Comparison of ENCODE assay signal across 1 cellular context in genomic region chr22:21451545-21452520, GRCh38.
TF ChIP-seq lines count a peak whose summit lies in the region.

No MANE protein-coding gene starts in this region.

TF ChIP-seq in K562, 482 proteins besides CTCF, POLR2A, EP300 and RAD21 (continues in another document):
- TF ChIP-seq ZNF124 (CRISPR knock-in tag; IDR thresholded peaks at IDR 0.05) (no peak), CREB1 (IDR thresholded peaks at IDR 0.05) (peak; percentile 43), CREB1 (CRISPR knock-in tag; IDR thresholded peaks at IDR 0.05) (no peak), ZNF449 (CRISPR knock-in tag; IDR thresholded peaks at IDR 0.05) (no peak), KDM5B (IDR thresholded peaks at IDR 0.05; ENCODE audit: insufficient replicate concordance, low read depth, low read length) (no peak), ELF2 (CRISPR knock-in tag; IDR thresholded peaks at IDR 0.05) (no peak), GMEB1 (CRISPR knock-in tag; IDR thresholded peaks at IDR 0.05) (no peak), SIRT6 (IDR thresholded peaks at IDR 0.05; ENCODE audit: low read depth, low read length) (peak; percentile 69), OTX1 (CRISPR knock-in tag; IDR thresholded peaks at IDR 0.05) (0 out of 2 replicates have a peak, but pooled peaks have one; percentile 8), BRD4 (IDR thresholded peaks at IDR 0.05) (no peak), ZNF274 (IDR thresholded peaks at IDR 0.05; ENCODE audit: borderline replicate concordance, low read depth, low read length) (no peak), E4F1 (CRISPR knock-in tag; IDR thresholded peaks at IDR 0.05; ENCODE audit: borderline replicate concordance) (no peak), SETDB1 (IDR thresholded peaks at IDR 0.05; ENCODE audit: low read length) (peak; percentile 86), ZFX (CRISPR knock-in tag; IDR thresholded peaks at IDR 0.05) (no peak), THRAP3 (IDR thresholded peaks at IDR 0.05; ENCODE audit: borderline replicate concordance) (peak; percentile 91; the same call in 1 of the 2 replicates), KLF16 (IDR thresholded peaks at IDR 0.05) (no peak), SRF (CRISPR knock-in tag; IDR thresholded peaks at IDR 0.05) (no peak), MXI1 (IDR thresholded peaks at IDR 0.05; ENCODE audit: low read depth, low read length) (no peak), NONO (IDR thresholded peaks at IDR 0.05; ENCODE audit: low read depth in 2 of 2, low read length in 1 of 2) (peak in 1 of 2 experiments; percentile 47; a peak in 1 of 4 replicates), MAFF (IDR thresholded peaks at IDR 0.05; ENCODE audit: low read length) (no peak), FOXP1 (CRISPR knock-in tag; IDR thresholded peaks at IDR 0.05) (no peak), XRCC5 (IDR thresholded peaks at IDR 0.05; ENCODE audit: low read depth, low read length) (no peak), ESRRB (CRISPR knock-in tag; IDR thresholded peaks at IDR 0.05; ENCODE audit: borderline replicate concordance) (no peak), REST (CRISPR knock-in tag; IDR thresholded peaks at IDR 0.05; ENCODE audit: low read depth) (peak; percentile 48; the same call in 1 of the 2 replicates), ZNF431 (CRISPR knock-in tag; IDR thresholded peaks at IDR 0.05) (no peak), MYBL2 (IDR thresholded peaks at IDR 0.05; ENCODE audit: low read depth) (no peak), MYBL2 (CRISPR knock-in tag; IDR thresholded peaks at IDR 0.05; ENCODE audit: borderline replicate concordance) (no peak), KLF1 (tag; IDR thresholded peaks at IDR 0.05) (no peak), ZNF586 (CRISPR knock-in tag; conservative IDR thresholded peaks at IDR 0.05) (no peak), SREBF2 (CRISPR knock-in tag; IDR thresholded peaks at IDR 0.05) (no peak), POLR2H (tag; IDR thresholded peaks at IDR 0.05; ENCODE audit: low read depth) (no peak), RBM25 (IDR thresholded peaks at IDR 0.05; ENCODE audit: low read depth, low read length, severe bottlenecking) (no peak), TFAM (CRISPR knock-in tag; conservative IDR thresholded peaks at IDR 0.05) (no peak), ATF4 (CRISPR knock-in tag; IDR thresholded peaks at IDR 0.05) (no peak), ZNF23 (CRISPR knock-in tag; IDR thresholded peaks at IDR 0.05) (no peak), ZNF512 (tag; IDR thresholded peaks at IDR 0.05) (no peak), CEBPB (tag; IDR thresholded peaks at IDR 0.05) (no peak), DMBX1 (CRISPR knock-in tag; IDR thresholded peaks at IDR 0.05; ENCODE audit: borderline replicate concordance) (no peak), ZNF280A (IDR thresholded peaks at IDR 0.05; ENCODE audit: low read depth, partially characterized antibody) (no peak), PRPF4 (IDR thresholded peaks at IDR 0.05; ENCODE audit: insufficient read depth, low read depth, low read length, poor library complexity, severe bottlenecking) (no peak), ZNF217 (CRISPR knock-in tag; IDR thresholded peaks at IDR 0.05) (no peak), ETV6 (IDR thresholded peaks at IDR 0.05; ENCODE audit: borderline replicate concordance in 1 of 2, low read depth in 2 of 2, low read length in 1 of 2) (no peak), ETV6 (CRISPR knock-in tag; IDR thresholded peaks at IDR 0.05; ENCODE audit: borderline replicate concordance) (no peak), BACH1 (tag; IDR thresholded peaks at IDR 0.05) (no peak), ZNF583 (CRISPR knock-in tag; IDR thresholded peaks at IDR 0.05) (no peak), KDM2B (CRISPR knock-in tag; IDR thresholded peaks at IDR 0.05) (0 out of 2 replicates have a peak, but pooled peaks have one; percentile 52), TEAD1 (CRISPR knock-in tag; IDR thresholded peaks at IDR 0.05) (peak; percentile 44 to 56; a peak in 2 of 4 replicates), MAX (CRISPR knock-in tag; IDR thresholded peaks at IDR 0.05) (peak; percentile 42; the same call in 1 of the 2 replicates), CBX1 (IDR thresholded peaks at IDR 0.05; ENCODE audit: low read depth) (no peak; the same call in 1 of the 2 replicates), CSDE1 (IDR thresholded peaks at IDR 0.05) (no peak), SP2 (IDR thresholded peaks at IDR 0.05; ENCODE audit: extremely low read depth, low read depth, low read length, poor library complexity, severe bottlenecking) (no peak), ZHX1 (conservative IDR thresholded peaks at IDR 0.05; ENCODE audit: low read length) (no peak), MYNN (IDR thresholded peaks at IDR 0.05) (peak; percentile 64; the same call in 1 of the 2 replicates), MYNN (CRISPR knock-in tag; IDR thresholded peaks at IDR 0.05) (no peak)
